25 cellular contexts compared by ENCODE assay signal in the genomic region with DNA sequence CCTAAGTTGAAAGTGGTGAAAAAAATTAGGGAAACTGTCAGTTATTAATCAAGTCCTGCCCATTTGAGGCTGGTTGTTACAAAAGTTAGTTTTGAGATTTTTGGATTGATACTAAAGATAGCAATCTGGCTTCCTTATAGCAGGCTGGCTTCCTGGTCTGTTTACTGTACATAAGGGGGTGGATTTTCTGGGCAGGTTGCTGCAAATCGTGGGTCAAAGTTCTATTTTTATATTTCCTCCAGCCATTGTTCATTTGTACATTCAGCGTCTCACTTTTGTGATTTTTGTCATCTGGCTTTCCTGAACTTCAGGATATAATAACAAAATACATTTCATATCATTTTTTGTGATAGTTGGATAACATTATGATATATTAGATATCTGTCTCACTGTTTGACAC. TPM values are rescaled to one million over a fixed set of nuclear protein-coding genes. Genes with fewer than 3 reads are reported as not detected.
"Had no signal": no experiment of that assay in that cellular context is flagged by ENCODE, and none has a peak within 500 bp of the region (broad histone marks: within the 10 kb centered on the region; RNA-seq: fewer than 3 reads in every experiment).

No MANE protein-coding gene starts in this region.

- H3K27me3 Mint-ChIP-seq: dendritic cell treated with granulocyte-macrophage colony-stimulating factor and Interleukin-4, amounts not matched to agents 40 ng/mL and 50 ng/mL, for 4 days had no signal

- FAIRE-seq: frontal cortex, kidney had no signal

- H3K27ac Mint-ChIP-seq: dendritic cell treated with granulocyte-macrophage colony-stimulating factor and Interleukin-4, amounts not matched to agents 40 ng/mL and 50 ng/mL, for 4 days; naive thymus-derived CD8-positive, alpha-beta T cell; nephron progenitor cell; stimulated activated effector memory CD8-positive, alpha-beta T cell treated with anti-CD3 and anti-CD28 coated beads, Interleukin-12 subunit alpha, Interleukin-12 subunit beta, amount 100 ng/mL, for 72 hours; type B pancreatic cell had no signal

- H3K4me2 ChIP-seq: smooth muscle cell had no signal

- H3K27ac ChIP-seq: esophagus squamous epithelium, left lung, prostate gland, right atrium auricular region, stomach, testis, tibial artery had no signal

- DNase-seq: effector CD4-positive, alpha-beta T cell; esophagus squamous epithelium; kidney; left lung; mammary epithelial cell; mesendoderm; midbrain; naive thymus-derived CD8-positive, alpha-beta T cell; nephron progenitor cell; nucleus accumbens; stimulated activated CD4-positive, alpha-beta T cell treated with anti-CD3 and anti-CD28 coated beads, Interleukin-12 subunit alpha, Interleukin-12 subunit beta, amount 100 ng/mL, for 4 hours; stimulated activated CD4-positive, alpha-beta T cell treated with anti-CD3 and anti-CD28 coated beads, Interleukin-1b, Interleukin-23, amount 100 ng/mL, for 48 hours; stimulated activated CD4-positive, alpha-beta T cell treated with anti-CD3 and anti-CD28 coated beads, Interleukin-4, amount 100 ng/mL, for 1 hour; stimulated activated naive CD4-positive, alpha-beta T cell treated with Interleukin-2 at 50 U/mL for 16 hours; stomach; testis; tibial artery had no signal

- H3K9me3 Mint-ChIP-seq: type B pancreatic cell had no signal

- ATAC-seq: left lung; naive thymus-derived CD8-positive, alpha-beta T cell; sciatic nerve; stimulated activated effector memory CD8-positive, alpha-beta T cell treated with anti-CD3 and anti-CD28 coated beads, Interleukin-12 subunit alpha, Interleukin-12 subunit beta, amount 100 ng/mL, for 72 hours had no signal

- H3K4me1 ChIP-seq: left lung, prostate gland, right atrium auricular region, stomach, testis had no signal

- H3K4me3 ChIP-seq: esophagus squamous epithelium, left lung, prostate gland, right atrium auricular region, smooth muscle cell, stomach, testis, tibial artery had no signal

- H3K4me3 Mint-ChIP-seq: dendritic cell treated with granulocyte-macrophage colony-stimulating factor and Interleukin-4, amounts not matched to agents 40 ng/mL and 50 ng/mL, for 4 days; naive thymus-derived CD8-positive, alpha-beta T cell; nephron progenitor cell; stimulated activated effector memory CD8-positive, alpha-beta T cell treated with anti-CD3 and anti-CD28 coated beads, Interleukin-12 subunit alpha, Interleukin-12 subunit beta, amount 100 ng/mL, for 72 hours; type B pancreatic cell had no signal

- H3K9me3 ChIP-seq: esophagus squamous epithelium, left lung, prostate gland, right atrium auricular region, stomach, testis, tibial artery had no signal

- H3K27me3 ChIP-seq: esophagus squamous epithelium, left lung, right atrium auricular region, stomach, testis, tibial artery had no signal

- H3K4me1 Mint-ChIP-seq: naive thymus-derived CD8-positive, alpha-beta T cell; nephron progenitor cell; stimulated activated effector memory CD8-positive, alpha-beta T cell treated with anti-CD3 and anti-CD28 coated beads, Interleukin-12 subunit alpha, Interleukin-12 subunit beta, amount 100 ng/mL, for 72 hours had no signal

- H3K36me3 ChIP-seq: esophagus squamous epithelium, left lung, prostate gland, right atrium auricular region, stomach, tibial artery had no signal

- H3K36me3 Mint-ChIP-seq: naive thymus-derived CD8-positive, alpha-beta T cell; stimulated activated effector memory CD8-positive, alpha-beta T cell treated with anti-CD3 and anti-CD28 coated beads, Interleukin-12 subunit alpha, Interleukin-12 subunit beta, amount 100 ng/mL, for 72 hours; type B pancreatic cell had no signal

RNA-seq across cellular contexts. Expression of a gene that starts 49.5 kb away (rescaled TPM):
- total RNA-seq: naive thymus-derived CD8-positive, alpha-beta T cell had no signal
- polyA plus RNA-seq: naive thymus-derived CD8-positive, alpha-beta T cell had no signal
